In the genomic region with DNA sequence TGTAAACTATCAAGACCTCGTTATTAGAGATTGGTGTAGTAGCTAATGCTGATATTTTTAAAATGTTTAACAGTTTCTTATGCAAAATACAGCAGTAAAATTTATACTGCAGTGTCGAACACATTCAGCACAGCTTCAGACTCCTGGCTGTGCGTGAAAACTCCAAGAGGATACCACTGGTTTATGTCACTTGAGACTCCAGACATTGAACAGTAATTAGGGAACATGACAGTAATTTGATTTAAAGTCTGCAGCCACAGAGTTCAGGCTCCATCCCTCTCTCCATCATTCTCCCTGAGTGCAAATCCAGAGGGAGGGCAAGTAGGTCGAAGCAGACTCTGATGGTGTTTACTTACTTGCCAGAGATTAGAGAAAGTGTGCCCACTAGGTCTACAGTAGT, we compare ENCODE assay signal across 25 cellular contexts.
"Had no signal": no experiment of that assay in that cellular context is flagged by ENCODE, and none has a peak within 500 bp of the region (broad histone marks: within the 10 kb centered on the region; RNA-seq: fewer than 3 reads in every experiment).

No MANE protein-coding gene starts in this region.

- H3K4me1 ChIP-seq: left ventricle myocardium inferior, tibial artery, upper lobe of right lung had no signal

- H3K27me3 ChIP-seq: brain microvascular endothelial cell, stomach, tibial artery, upper lobe of right lung had no signal

- H3K9me3 ChIP-seq: left ventricle myocardium inferior, stomach, tibial artery, upper lobe of right lung had no signal

- H3K27ac ChIP-seq: brain microvascular endothelial cell, left ventricle myocardium inferior, stomach, tibial artery, upper lobe of right lung had no signal

- H3K4me3 ChIP-seq: left ventricle myocardium inferior, lung, stomach, tibial artery, upper lobe of right lung had no signal

- DNase-seq: activated CD4-positive, alpha-beta T cell treated with anti-CD3 and anti-CD28 coated beads for 48 hours; activated CD4-positive, alpha-beta T cell treated with anti-CD3 and anti-CD28 coated beads, Interleukin-2, amount 50 U/mL, for 48 hours; activated CD8-positive, alpha-beta memory T cell treated with anti-CD3 and anti-CD28 coated beads for 24 hours; activated CD8-positive, alpha-beta memory T cell treated with anti-CD3 and anti-CD28 coated beads, Interleukin-2, amount 50 U/mL, for 4 hours; activated gamma-delta T cell; activated naive CD4-positive, alpha-beta T cell treated with anti-CD3 and anti-CD28 coated beads, Interleukin-2, amount 10 ng/mL, durations not matched to agents 7 days and 5 days; activated naive CD8-positive, alpha-beta T cell treated with anti-CD3 and anti-CD28 coated beads, Interleukin-2, amount 10 ng/mL, durations not matched to agents 7 days and 5 days; activated T-cell treated with anti-CD3 and anti-CD28 coated beads, Interleukin-2, amount 50 U/mL, for 1 hour; brain microvascular endothelial cell; caudate nucleus; endodermal cell; foreskin melanocyte; kidney glomerular epithelial cell; left ventricle myocardium inferior; posterior cingulate gyrus; right cardiac atrium; stimulated activated CD4-positive, alpha-beta T cell treated with anti-CD3 and anti-CD28 coated beads, Interleukin-15, amount 100 ng/mL, for 24 hours; stimulated activated CD4-positive, alpha-beta T cell treated with anti-CD3 and anti-CD28 coated beads, Interleukin-2, amount 100 ng/mL, for 24 hours; stimulated activated naive B cell treated with anti-CD40 and anti-IgM and Interleukin-4, amounts not matched to agents 10 μg/mL and 1 μg/mL and 100 μg/mL, for 72 hours; stomach; tibial artery; upper lobe of right lung had no signal

- H3K36me3 ChIP-seq: brain microvascular endothelial cell, left ventricle myocardium inferior, stomach, tibial artery, upper lobe of right lung had no signal

- ATAC-seq: activated CD4-positive, CD25-positive, alpha-beta regulatory T cell treated with anti-CD3 and anti-CD28 coated beads, Interleukin-2, amount 50 U/mL, for 24 hours; esophagus mucosa; right cardiac atrium; stimulated activated naive B cell treated with anti-CD40 and anti-IgM and Interleukin-4, amounts not matched to agents 10 μg/mL and 1 μg/mL and 100 μg/mL, for 72 hours; upper lobe of right lung had no signal
